34 cellular contexts compared by ENCODE assay signal in genomic region chr19:2755448-2755705, GRCh38. TPM values are rescaled to one million over a fixed set of nuclear protein-coding genes. Genes with fewer than 3 reads are reported as not detected.
"Had no signal": no experiment of that assay in that cellular context is flagged by ENCODE, and none has a peak within 500 bp of the region (broad histone marks: within the 10 kb centered on the region; RNA-seq: fewer than 3 reads in every experiment).

No MANE protein-coding gene starts in this region.

- H3K27ac Mint-ChIP-seq: activated CD4-positive, alpha-beta memory T cell treated with anti-CD3 and anti-CD28 coated beads, Interleukin-2, amount 10 ng/mL, durations not matched to agents 7 days and 5 days; activated CD4-positive, alpha-beta T cell treated with anti-CD3 and anti-CD28 coated beads, Interleukin-2, amount 10 ng/mL, durations not matched to agents 7 days and 5 days; activated CD8-positive, alpha-beta memory T cell treated with anti-CD3 and anti-CD28 coated beads, Interleukin-2, amount 10 ng/mL, durations not matched to agents 7 days and 5 days; activated naive CD4-positive, alpha-beta T cell treated with anti-CD3 and anti-CD28 coated beads for 36 hours; activated naive CD4-positive, alpha-beta T cell treated with anti-CD3 and anti-CD28 coated beads, Interleukin-2, amount 50 U/mL, for 24 hours; activated naive CD8-positive, alpha-beta T cell treated with anti-CD3 and anti-CD28 coated beads, Interleukin-2, amount 10 ng/mL, durations not matched to agents 7 days and 5 days; activated T-helper 1 cell treated with anti-CD3 and anti-CD28 coated beads, Interleukin-12 subunit alpha, Interleukin-12 subunit beta, Interleukin-2, Interleukin-4 antibody, amounts not matched to agents 30 ng/mL and 10 ng/mL and 1 ng/mL, durations not matched to agents 14 hours and 24 hours and 36 hours; activated T-helper 2 cell treated with anti-CD3 and anti-CD28 coated beads, Interferon-gamma antibody, Interleukin-2, Interleukin-4, amounts not matched to agents 10 μg/mL and 5 μg/mL and 100 μg/mL, durations not matched to agents 14 hours and 24 hours and 36 hours; effector memory CD8-positive, alpha-beta T cell; WTC11 had no signal

- H3K4me3 Mint-ChIP-seq: activated CD4-positive, alpha-beta memory T cell treated with anti-CD3 and anti-CD28 coated beads, Interleukin-2, amount 10 ng/mL, durations not matched to agents 7 days and 5 days; activated CD4-positive, alpha-beta T cell treated with anti-CD3 and anti-CD28 coated beads, Interleukin-2, amount 10 ng/mL, durations not matched to agents 7 days and 5 days; activated CD8-positive, alpha-beta memory T cell treated with anti-CD3 and anti-CD28 coated beads, Interleukin-2, amount 10 ng/mL, durations not matched to agents 7 days and 5 days; activated naive CD4-positive, alpha-beta T cell treated with anti-CD3 and anti-CD28 coated beads for 36 hours; activated naive CD4-positive, alpha-beta T cell treated with anti-CD3 and anti-CD28 coated beads, Interleukin-2, amount 50 U/mL, for 24 hours; activated naive CD8-positive, alpha-beta T cell treated with anti-CD3 and anti-CD28 coated beads, Interleukin-2, amount 10 ng/mL, durations not matched to agents 7 days and 5 days; activated T-helper 1 cell treated with anti-CD3 and anti-CD28 coated beads, Interleukin-12 subunit alpha, Interleukin-12 subunit beta, Interleukin-2, Interleukin-4 antibody, amounts not matched to agents 30 ng/mL and 10 ng/mL and 1 ng/mL, durations not matched to agents 14 hours and 24 hours and 36 hours; brain; central memory CD8-positive, alpha-beta T cell; effector memory CD8-positive, alpha-beta T cell; WTC11 had no signal

- DNase-seq: activated CD4-positive, alpha-beta memory T cell treated with anti-CD3 and anti-CD28 coated beads, Interleukin-2, amount 10 ng/mL, durations not matched to agents 7 days and 5 days; activated CD4-positive, alpha-beta T cell treated with anti-CD3 and anti-CD28 coated beads for 1 hour; activated CD4-positive, alpha-beta T cell treated with anti-CD3 and anti-CD28 coated beads for 4 hours; activated CD4-positive, alpha-beta T cell treated with anti-CD3 and anti-CD28 coated beads, Interleukin-2, amount 10 ng/mL, durations not matched to agents 7 days and 5 days; activated CD4-positive, alpha-beta T cell treated with anti-CD3 and anti-CD28 coated beads, Interleukin-2, amount 50 U/mL, for 4 hours; activated CD8-positive, alpha-beta memory T cell treated with anti-CD3 and anti-CD28 coated beads, Interleukin-2, amount 10 ng/mL, durations not matched to agents 7 days and 5 days; activated CD8-positive, alpha-beta memory T cell treated with anti-CD3 and anti-CD28 coated beads, Interleukin-2, amount 50 U/mL, for 4 hours; activated effector memory CD4-positive, alpha-beta T cell treated with anti-CD3 and anti-CD28 coated beads, Interleukin-2, amount 50 U/mL, for 16 hours; activated naive CD4-positive, alpha-beta T cell treated with anti-CD3 and anti-CD28 coated beads for 36 hours; activated naive CD8-positive, alpha-beta T cell treated with anti-CD3 and anti-CD28 coated beads, Interleukin-2, amount 10 ng/mL, durations not matched to agents 7 days and 5 days; activated T-cell treated with anti-CD3 and anti-CD28 coated beads, Interleukin-2, amount 50 U/mL, for 1 hour; activated T-cell treated with anti-CD3 and anti-CD28 coated beads, Interleukin-2, amount 50 U/mL, for 48 hours; cortex of kidney; dermis blood vessel endothelial cell; effector CD4-positive, alpha-beta T cell; effector memory CD8-positive, alpha-beta T cell; erythroblast; foreskin keratinocyte; gastrocnemius medialis; glutamatergic neuron; heart left ventricle; T-helper 1 cell; T-helper 2 cell had no signal

- H3K4me1 ChIP-seq: ascending aorta, breast epithelium, esophagus muscularis mucosa, foreskin keratinocyte, gastrocnemius medialis had no signal

- H3K27ac ChIP-seq: ascending aorta, breast epithelium, cardiac muscle cell, esophagus muscularis mucosa, foreskin keratinocyte, gastrocnemius medialis, heart left ventricle, VCaP had no signal

- H3K27me3 Mint-ChIP-seq: activated CD4-positive, alpha-beta memory T cell treated with anti-CD3 and anti-CD28 coated beads, Interleukin-2, amount 10 ng/mL, durations not matched to agents 7 days and 5 days; activated CD4-positive, alpha-beta T cell treated with anti-CD3 and anti-CD28 coated beads, Interleukin-2, amount 10 ng/mL, durations not matched to agents 7 days and 5 days; activated CD8-positive, alpha-beta memory T cell treated with anti-CD3 and anti-CD28 coated beads, Interleukin-2, amount 10 ng/mL, durations not matched to agents 7 days and 5 days; activated naive CD4-positive, alpha-beta T cell treated with anti-CD3 and anti-CD28 coated beads, Interleukin-2, amount 50 U/mL, for 24 hours; activated naive CD8-positive, alpha-beta T cell treated with anti-CD3 and anti-CD28 coated beads, Interleukin-2, amount 10 ng/mL, durations not matched to agents 7 days and 5 days; brain; central memory CD8-positive, alpha-beta T cell; effector memory CD8-positive, alpha-beta T cell had no signal

- H3K4me1 Mint-ChIP-seq: activated CD4-positive, alpha-beta T cell treated with anti-CD3 and anti-CD28 coated beads, Interleukin-2, amount 10 ng/mL, durations not matched to agents 7 days and 5 days; activated naive CD4-positive, alpha-beta T cell treated with anti-CD3 and anti-CD28 coated beads, Interleukin-2, amount 50 U/mL, for 24 hours; brain; WTC11 had no signal

- H3K36me3 ChIP-seq: breast epithelium had no signal

- H3K27me3 ChIP-seq: ascending aorta, breast epithelium, cardiac muscle cell, esophagus muscularis mucosa, foreskin keratinocyte, gastrocnemius medialis, heart left ventricle had no signal

- ATAC-seq: activated CD8-positive, alpha-beta memory T cell treated with anti-CD3 and anti-CD28 coated beads, Interleukin-2, amount 10 ng/mL, durations not matched to agents 7 days and 5 days; effector memory CD8-positive, alpha-beta T cell; foreskin keratinocyte; gastrocnemius medialis; heart left ventricle; WTC11 had no signal

- H3K4me3 ChIP-seq: ascending aorta, breast epithelium, cardiac muscle cell, esophagus muscularis mucosa, gastrocnemius medialis, heart left ventricle had no signal

- H3K9me3 ChIP-seq: ascending aorta, breast epithelium, esophagus muscularis mucosa, gastrocnemius medialis, heart left ventricle had no signal

RNA-seq across cellular contexts. Expression of gene DIRAS1, which starts 34.2 kb away (rescaled TPM):
- total RNA-seq: activated CD4-positive, alpha-beta memory T cell treated with anti-CD3 and anti-CD28 coated beads, Interleukin-2, amount 10 ng/mL, durations not matched to agents 7 days and 5 days; activated CD4-positive, alpha-beta T cell treated with anti-CD3 and anti-CD28 coated beads, Interleukin-2, amount 10 ng/mL, durations not matched to agents 7 days and 5 days; activated CD8-positive, alpha-beta memory T cell treated with anti-CD3 and anti-CD28 coated beads, Interleukin-2, amount 10 ng/mL, durations not matched to agents 7 days and 5 days; activated naive CD8-positive, alpha-beta T cell treated with anti-CD3 and anti-CD28 coated beads, Interleukin-2, amount 10 ng/mL, durations not matched to agents 7 days and 5 days; activated T-helper 1 cell treated with anti-CD3 and anti-CD28 coated beads, Interleukin-12 subunit alpha, Interleukin-12 subunit beta, Interleukin-2, Interleukin-4 antibody, amounts not matched to agents 30 ng/mL and 10 ng/mL and 1 ng/mL, durations not matched to agents 14 hours and 24 hours and 36 hours; ascending aorta had no signal

RNA-seq across cellular contexts. Expression of gene GNG7, which starts 52.9 kb away (rescaled TPM):
- total RNA-seq: activated CD8-positive, alpha-beta memory T cell treated with anti-CD3 and anti-CD28 coated beads, Interleukin-2, amount 10 ng/mL, durations not matched to agents 7 days and 5 days had no signal
